Comparison of ENCODE assay signal across 22 cellular contexts in the genomic region with DNA sequence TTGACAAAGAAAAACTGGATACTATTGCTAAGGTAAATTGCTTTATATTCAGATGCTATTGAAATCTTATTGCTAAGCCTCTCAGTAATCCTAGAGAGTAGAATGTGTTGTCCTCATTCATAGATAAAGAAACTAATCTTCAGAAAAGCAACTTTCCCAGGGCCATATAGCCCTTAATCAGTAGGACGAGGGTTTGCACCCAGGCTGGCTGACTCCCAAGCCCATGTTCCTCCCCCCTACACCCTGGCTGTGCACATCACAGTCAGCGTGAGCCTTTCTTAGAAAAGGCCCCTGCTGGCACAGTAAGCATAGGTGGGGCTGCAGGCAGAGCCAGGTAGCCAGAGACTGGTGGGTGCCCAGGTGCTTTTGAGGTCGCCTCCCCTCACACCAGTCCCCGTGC.
"Had no signal": no experiment of that assay in that cellular context is flagged by ENCODE, and none has a peak within 500 bp of the region (broad histone marks: within the 10 kb centered on the region; RNA-seq: fewer than 3 reads in every experiment).

No MANE protein-coding gene starts in this region.

- H3K4me3 ChIP-seq: colonic mucosa, gastrocnemius medialis, lower lobe of right lung, ovary, psoas muscle, sigmoid colon, transverse colon, upper lobe of right lung, uterus had no signal

- H3K36me3 ChIP-seq: colonic mucosa, ovary, transverse colon, uterus had no signal

- H3K27me3 ChIP-seq: colonic mucosa, gastrocnemius medialis, ovary, sigmoid colon, transverse colon, upper lobe of right lung, uterus had no signal

- H3K27ac ChIP-seq: colonic mucosa, gastrocnemius medialis, lower lobe of right lung, ovary, psoas muscle, sigmoid colon, transverse colon, upper lobe of right lung, uterus had no signal

- ATAC-seq: gastrocnemius medialis; left ventricle myocardium superior; lower lobe of right lung; natural killer cell; psoas muscle; right cardiac atrium; stimulated activated effector memory CD8-positive, alpha-beta T cell treated with anti-CD3 and anti-CD28 coated beads, Interleukin-12 subunit alpha, Interleukin-12 subunit beta, amount 100 ng/mL, for 72 hours; upper lobe of right lung had no signal

- H3K9me3 ChIP-seq: colonic mucosa, gastrocnemius medialis, lower lobe of right lung, ovary, psoas muscle, sigmoid colon, transverse colon, upper lobe of right lung, uterus had no signal

- DNase-seq: colonic mucosa; dermis blood vessel endothelial cell; effector memory CD4-positive, alpha-beta T cell; foreskin fibroblast; gastrocnemius medialis; head of caudate nucleus; left ventricle myocardium superior; lower lobe of right lung; natural killer cell; occipital lobe; ovary; posterior cingulate gyrus; psoas muscle; sigmoid colon; stimulated activated CD4-positive, alpha-beta T cell treated with anti-CD3 and anti-CD28 coated beads, Interleukin-2, amount 100 ng/mL, for 24 hours; stimulated activated CD4-positive, alpha-beta T cell treated with anti-CD3 and anti-CD28 coated beads, Interleukin-4, amount 100 ng/mL, for 24 hours; stimulated activated naive CD4-positive, alpha-beta T cell treated with Interleukin-2 at 50 U/mL for 16 hours; transverse colon; upper lobe of right lung; uterus had no signal
